Comparison of ENCODE assay signal across 3 cellular contexts in genomic region chr7:131154380-131154779, GRCh38.
TF ChIP-seq lines count a peak whose summit lies in the region.

No MANE protein-coding gene starts in this region.

TF ChIP-seq in SK-N-SH, 30 proteins besides CTCF, POLR2A, EP300 and RAD21 (continued from another document):
- TF ChIP-seq REST (IDR thresholded peaks at IDR 0.05; ENCODE audit: low read depth, low read length), result no peak
- no peak for TF ChIP-seq ZBTB33 (IDR thresholded peaks at IDR 0.05; ENCODE audit: borderline replicate concordance, low read depth)
- TF ChIP-seq SMC3 (IDR thresholded peaks at IDR 0.05; ENCODE audit: low read depth, low read length), result no peak
- TF ChIP-seq USF2 (IDR thresholded peaks at IDR 0.05; ENCODE audit: borderline replicate concordance, low read depth, low read length), result no peak
- TF ChIP-seq RFX5 (IDR thresholded peaks at IDR 0.05; ENCODE audit: low read length), result no peak
- no peak for TF ChIP-seq GATA2 (CRISPR knock-in tag; IDR thresholded peaks at IDR 0.05)
- TF ChIP-seq RCOR1 (IDR thresholded peaks at IDR 0.05; ENCODE audit: low read length), result no peak

TF ChIP-seq in SK-N-SH treated with all-trans-retinoic acid at 6 μM for 48 hours, 23 proteins besides CTCF, POLR2A, EP300 and RAD21 (continued from another document):
- TF ChIP-seq POU6F1 (CRISPR knock-in tag; IDR thresholded peaks at IDR 0.05; ENCODE audit: borderline replicate concordance, low read depth) (no peak), ZC3H10 (CRISPR knock-in tag; IDR thresholded peaks at IDR 0.05) (no peak), OSR1 (CRISPR knock-in tag; IDR thresholded peaks at IDR 0.05) (no peak), RARB (CRISPR knock-in tag; IDR thresholded peaks at IDR 0.05) (no peak), SNAI2 (CRISPR knock-in tag; IDR thresholded peaks at IDR 0.05) (no peak), TCF4 (CRISPR knock-in tag; IDR thresholded peaks at IDR 0.05; ENCODE audit: borderline replicate concordance) (no peak), CREB5 (CRISPR knock-in tag; IDR thresholded peaks at IDR 0.05; ENCODE audit: low read depth) (no peak)

TF ChIP-seq in IMR-90, 13 proteins besides CTCF, POLR2A, EP300 and RAD21 (continued from another document):
- no peak for TF ChIP-seq ELK1 (IDR thresholded peaks at IDR 0.05; ENCODE audit: borderline replicate concordance, low read depth, low read length)
- no peak for TF ChIP-seq FOS (IDR thresholded peaks at IDR 0.05; ENCODE audit: low read depth, low read length)
- no peak for TF ChIP-seq RCOR1 (IDR thresholded peaks at IDR 0.05; ENCODE audit: insufficient replicate concordance, low read length)
- no peak for TF ChIP-seq NFE2L2 (IDR thresholded peaks at IDR 0.05; ENCODE audit: low read depth, low read length)
- no peak for TF ChIP-seq MAFK (IDR thresholded peaks at IDR 0.05; ENCODE audit: low read depth, low read length)
- TF ChIP-seq SMC3 (IDR thresholded peaks at IDR 0.05; ENCODE audit: low read depth, low read length), result no peak
- no peak for TF ChIP-seq CEBPB (IDR thresholded peaks at IDR 0.05; ENCODE audit: low read depth, low read length)
- no peak for TF ChIP-seq BHLHE40 (IDR thresholded peaks at IDR 0.05; ENCODE audit: low read depth, low read length)
- TF ChIP-seq CHD1 (IDR thresholded peaks at IDR 0.05; ENCODE audit: low read depth, low read length), result no peak
- TF ChIP-seq RFX5 (IDR thresholded peaks at IDR 0.05; ENCODE audit: low read depth, low read length), result no peak
